1 cellular context compared by ENCODE assay signal in the genomic region with DNA sequence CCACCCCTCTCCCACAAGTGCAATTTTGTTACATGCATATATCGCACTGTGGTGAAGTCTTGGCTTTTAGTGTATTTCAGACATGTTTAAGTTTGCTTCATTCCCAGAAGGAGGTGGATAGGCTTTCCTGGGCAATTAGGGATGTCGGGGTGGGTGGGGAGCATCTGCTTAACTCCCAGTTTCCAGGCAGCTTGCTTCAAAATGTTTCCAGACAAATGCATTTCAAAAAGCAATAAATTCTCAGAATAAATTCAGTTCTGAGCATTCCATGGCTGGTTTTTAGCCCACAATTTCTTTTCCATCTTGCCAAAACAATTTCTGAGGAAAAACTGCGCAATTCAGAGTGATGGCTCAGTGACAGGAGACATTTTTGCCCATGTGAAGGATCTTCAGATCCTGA.
TF ChIP-seq lines count a peak whose summit lies in the region.

No MANE protein-coding gene starts in this region.

TF ChIP-seq in IMR-90, 13 proteins besides CTCF, POLR2A, EP300 and RAD21:
- TF ChIP-seq ELK1 (IDR thresholded peaks at IDR 0.05; ENCODE audit: borderline replicate concordance, low read depth, low read length) = no peak
- no peak for TF ChIP-seq NFE2L2 (IDR thresholded peaks at IDR 0.05; ENCODE audit: low read depth, low read length)
- TF ChIP-seq CEBPB (IDR thresholded peaks at IDR 0.05; ENCODE audit: low read depth, low read length) = no peak
- TF ChIP-seq CHD1 (IDR thresholded peaks at IDR 0.05; ENCODE audit: low read depth, low read length) = no peak
- no peak for TF ChIP-seq RFX5 (IDR thresholded peaks at IDR 0.05; ENCODE audit: low read depth, low read length)
- no peak for TF ChIP-seq MAZ (IDR thresholded peaks at IDR 0.05; ENCODE audit: borderline replicate concordance, low read depth, low read length)
- TF ChIP-seq MXI1 (IDR thresholded peaks at IDR 0.05; ENCODE audit: borderline replicate concordance, low read depth, low read length) = no peak
- TF ChIP-seq SMC3 (IDR thresholded peaks at IDR 0.05; ENCODE audit: low read depth, low read length) = no peak
- TF ChIP-seq, protein P1, sequence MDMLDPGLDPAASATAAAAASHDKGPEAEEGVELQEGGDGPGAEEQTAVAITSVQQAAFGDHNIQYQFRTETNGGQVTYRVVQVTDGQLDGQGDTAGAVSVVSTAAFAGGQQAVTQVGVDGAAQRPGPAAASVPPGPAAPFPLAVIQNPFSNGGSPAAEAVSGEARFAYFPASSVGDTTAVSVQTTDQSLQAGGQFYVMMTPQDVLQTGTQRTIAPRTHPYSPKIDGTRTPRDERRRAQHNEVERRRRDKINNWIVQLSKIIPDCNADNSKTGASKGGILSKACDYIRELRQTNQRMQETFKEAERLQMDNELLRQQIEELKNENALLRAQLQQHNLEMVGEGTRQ (IDR thresholded peaks at IDR 0.05; ENCODE audit: low read depth, low read length) = no peak
- TF ChIP-seq FOS (IDR thresholded peaks at IDR 0.05; ENCODE audit: low read depth, low read length) = no peak
